1 cellular context compared by ENCODE assay signal in genomic region chr12:778615-779014, GRCh38.
TF ChIP-seq lines count a peak whose summit lies in the region.

No MANE protein-coding gene starts in this region.

TF ChIP-seq in GM12878, 131 proteins besides CTCF, POLR2A, EP300 and RAD21:
- TF ChIP-seq MEF2A (IDR thresholded peaks at IDR 0.05; ENCODE audit: insufficient read depth, low read depth, low read length) (no peak), JUNB (IDR thresholded peaks at IDR 0.05) (peak; percentile 42; the same call in 1 of the 2 replicates), ZNF274 (IDR thresholded peaks at IDR 0.05; ENCODE audit: insufficient read depth, insufficient read length) (no peak), MYC (IDR thresholded peaks at IDR 0.05; ENCODE audit: insufficient read depth, insufficient read length, insufficient replicate concordance, low read length, severe bottlenecking) (no peak), ZNF24 (IDR thresholded peaks at IDR 0.05) (no peak)
